ENCODE assay signal across 9 cellular contexts in genomic region chr3:12963869-12964712, GRCh38.
DNase-seq lines count a peak whose midpoint lies in the region; TF ChIP-seq lines count a peak whose summit lies in the region.
"Had no signal": no experiment of that assay in that cellular context is flagged by ENCODE, and none has a peak within 500 bp of the region (broad histone marks: within the 10 kb centered on the region; RNA-seq: fewer than 3 reads in every experiment).

No MANE protein-coding gene starts in this region.

- peaks cover 76 to 94% (median 91%) of the 10 kb centered on the region in 3 donors for H3K4me1 Mint-ChIP-seq in CD8-positive, alpha-beta memory T cell

- no peak overlapping the region for H4K91ac ChIP-seq in neuronal stem cell (ENCODE audit: low read depth, low read length, poor library complexity)

- H3K79me1 ChIP-seq in neuronal stem cell (ENCODE audit: low read depth, low read length), result peaks cover 5% of the 10 kb centered on the region

- no peaks in the 10 kb centered on the region for H3K9me3 ChIP-seq in CD8-positive, alpha-beta memory T cell (ENCODE audit: low read length)
- no peaks in the 10 kb centered on the region for H3K9me3 ChIP-seq in colonic mucosa
- no peaks in the 10 kb centered on the region for H3K9me3 ChIP-seq in neuronal stem cell (replicated peaks in 1 of 2; ENCODE audit: control insufficient read depth in 2 of 2, insufficient read depth in 1 of 2, low read depth in 1 of 2, low read length in 2 of 2)

- H2AFZ ChIP-seq in neuronal stem cell (ENCODE audit: low read length), result no peak overlapping the region

- H3K36me3 Mint-ChIP-seq in CD8-positive, alpha-beta memory T cell, result peaks cover 0 to 34% (median 3%) of the 10 kb centered on the region in 3 donors

- no peaks in the 10 kb centered on the region for H3K27me3 Mint-ChIP-seq in CD8-positive, alpha-beta memory T cell

- H2AK5ac ChIP-seq in neuronal stem cell (ENCODE audit: low read depth, low read length), result no peak overlapping the region

- no peaks in the 10 kb centered on the region for H3K27me3 ChIP-seq in CD8-positive, alpha-beta memory T cell (ENCODE audit: insufficient read depth, low read length, poor library complexity, severe bottlenecking)
- H3K27me3 ChIP-seq in colonic mucosa, result no peaks in the 10 kb centered on the region
- H3K27me3 ChIP-seq in neuronal stem cell (ENCODE audit: control insufficient read depth in 3 of 3, insufficient read depth in 3 of 3, low read depth in 1 of 3, low read length in 3 of 3), result no peaks in the 10 kb centered on the region

- no peak overlapping the region for H3K4me3 ChIP-seq in CD8-positive, alpha-beta memory T cell (ENCODE audit: low read length)
- H3K4me3 ChIP-seq in colonic mucosa, result no peak overlapping the region
- no peak overlapping the region for H3K4me3 ChIP-seq in neuronal stem cell (ENCODE audit: low read length in 2 of 2)

- H3K27ac Mint-ChIP-seq in CD8-positive, alpha-beta memory T cell, result peak overlapping the region in 7 of 8 donors; percentile 41 to 95 (median 64)

- H3K18ac ChIP-seq in neuronal stem cell (ENCODE audit: low read length), result no peak overlapping the region

- no peaks in the 10 kb centered on the region for H3K36me3 ChIP-seq in CD8-positive, alpha-beta memory T cell (ENCODE audit: insufficient read depth, low read length)
- no peaks in the 10 kb centered on the region for H3K36me3 ChIP-seq in colonic mucosa
- no peaks in the 10 kb centered on the region for H3K36me3 ChIP-seq in neuronal stem cell (replicated peaks in 1 of 2; ENCODE audit: control insufficient read depth in 2 of 2, insufficient read depth in 2 of 2, low read length in 2 of 2)

- no peak overlapping the region for H2BK5ac ChIP-seq in neuronal stem cell (ENCODE audit: low read length)

- no peak overlapping the region for H3K14ac ChIP-seq in neuronal stem cell (ENCODE audit: low read length)

- H3K4ac ChIP-seq in neuronal stem cell (ENCODE audit: low read length), result no peak overlapping the region

- intact Hi-C loops in colonic mucosa (cut with DNase I), result no loop called here

- no peak overlapping the region for H2BK120ac ChIP-seq in neuronal stem cell (ENCODE audit: low read depth, low read length)

- no peak for TF ChIP-seq CTCF in colonic mucosa (IDR thresholded peaks at IDR 0.05)

- POLR2A ChIA-PET in CD8-positive, alpha-beta memory T cell (lab: Charles Lee), result interaction anchor here (1.0 kb wide), 1 partner anchor 15 kb away, joined by 3 read pairs; no protein-coding TSS in a partner anchor

- CTCF ChIA-PET in CD8-positive, alpha-beta memory T cell (lab: Charles Lee), result interaction anchor here (1.7 to 2.7 kb wide), 2 partner anchors 20 to 31 kb away, joined by 5 to 10 read pairs; no protein-coding TSS in a partner anchor

- peak overlapping the region in 1 of 2 donors; percentile 21 for H3K9ac ChIP-seq in colonic mucosa (ENCODE audit: low read depth in 2 of 2, low read length in 2 of 2)
- H3K9ac ChIP-seq in neuronal stem cell (ENCODE audit: low read depth, low read length, poor library complexity), result no peak overlapping the region

- no peak for DNase-seq in CD8-positive, alpha-beta memory T cell
- DNase-seq in MV-4-11 (lab: John Stamatoyannopoulos, UW) (peak; percentile 38), colonic mucosa (no peak), neuronal stem cell (ENCODE audit: low spot score) (no peak), Ammon's horn (ENCODE audit: low spot score) (no peak), UCSD-AML1 (lab: John Stamatoyannopoulos, UW; ENCODE audit: unreplicated experiment) (no peak), NCI-H2196 treated with DMSO at 0.1 percent for 48 hours (lab: John Stamatoyannopoulos, UW; ENCODE audit: unreplicated experiment) (no peak)
- DNase-seq in effector CD4-positive, alpha-beta T cell, result no peak
- DNase-seq: RPMI8226 had no signal

- no peak overlapping the region for H4K8ac ChIP-seq in neuronal stem cell (ENCODE audit: low read depth, low read length)

- H3K4me1 ChIP-seq in CD8-positive, alpha-beta memory T cell (ENCODE audit: insufficient read depth, low read length), result peaks cover 90% of the 10 kb centered on the region
- H3K4me1 ChIP-seq in colonic mucosa (peaks cover 18% of the 10 kb centered on the region), neuronal stem cell (ENCODE audit: control insufficient read depth in 2 of 2, insufficient read depth in 1 of 2, low read depth in 1 of 2, low read length in 2 of 2) (peaks cover 13 to 24% of the 10 kb centered on the region in 2 donors)

- no peak overlapping the region for H2BK15ac ChIP-seq in neuronal stem cell (ENCODE audit: low read length)

- H2BK12ac ChIP-seq in neuronal stem cell (ENCODE audit: low read length), result no peak overlapping the region

- H3K23ac ChIP-seq in neuronal stem cell (ENCODE audit: low read depth, low read length, poor library complexity), result peak overlapping the region; percentile 8

- H3K4me3 Mint-ChIP-seq in CD8-positive, alpha-beta memory T cell, result peak overlapping the region in 6 of 7 donors; percentile 10 to 72 (median 45)

- H3K27ac ChIP-seq in CD8-positive, alpha-beta memory T cell (ENCODE audit: low read depth, low read length), result no peak overlapping the region
- H3K27ac ChIP-seq in colonic mucosa (peak overlapping the region; percentile 29), neuronal stem cell (replicated peaks; ENCODE audit: low read length) (no peak overlapping the region)

- no peak overlapping the region for H3K4me2 ChIP-seq in neuronal stem cell (ENCODE audit: insufficient read depth, low read length, poor library complexity, severe bottlenecking)

- no peaks in the 10 kb centered on the region for H3K9me3 Mint-ChIP-seq in CD8-positive, alpha-beta memory T cell

- no CpG with 5 or more reads among the region's 9 CpGs for WGBS in neuronal stem cell (ENCODE audit: extremely low coverage in 2 of 2, insufficient read length in 2 of 2, insufficient replicate concordance in 1 of 2), 2 donors
